In genomic region chr2:138121769-138122661, GRCh38 we compare ENCODE assay signal across 18 cellular contexts.
DNase-seq lines count a peak whose midpoint lies in the region; ATAC-seq and TF ChIP-seq lines count a peak whose summit lies in the region.
"Had no signal": no experiment of that assay in that cellular context is flagged by ENCODE, and none has a peak within 500 bp of the region (broad histone marks: within the 10 kb centered on the region; RNA-seq: fewer than 3 reads in every experiment).

No MANE protein-coding gene starts in this region.

- no peak for TF ChIP-seq CTCF in HEK293 (tag by site-specific recombination; IDR thresholded peaks at IDR 0.05)

- H3K27me3 Mint-ChIP-seq in stimulated activated naive B cell treated with anti-CD40 and anti-IgM and Interleukin-4, amounts not matched to agents 10 μg/mL and 1 μg/mL and 100 μg/mL, for 72 hours = no peaks in the 10 kb centered on the region
- H3K27me3 Mint-ChIP-seq: activated CD4-positive, alpha-beta T cell treated with anti-CD3 and anti-CD28 coated beads for 36 hours had no signal

- H3K9me3 ChIP-seq in HEK293 (ENCODE audit: control insufficient read depth, insufficient read depth, low read depth, low read length) = no peaks in the 10 kb centered on the region
- H3K9me3 ChIP-seq: tibial artery had no signal

- H3K4me3 ChIP-seq in HEK293 (ENCODE audit: low read depth, low read length) = no peak overlapping the region
- H3K4me3 ChIP-seq: heart left ventricle, tibial artery had no signal

- intact Hi-C loops in left cardiac atrium (cut with DNase I) = no loop called here

- no peak for TF ChIP-seq POLR2A in erythroblast (IDR thresholded peaks at IDR 0.05; ENCODE audit: low read length)

- no peaks in the 10 kb centered on the region for H3K4me1 Mint-ChIP-seq in stimulated activated naive B cell treated with anti-CD40 and anti-IgM and Interleukin-4, amounts not matched to agents 10 μg/mL and 1 μg/mL and 100 μg/mL, for 72 hours
- H3K4me1 Mint-ChIP-seq: activated CD4-positive, alpha-beta T cell treated with anti-CD3 and anti-CD28 coated beads for 36 hours; naive thymus-derived CD4-positive, alpha-beta T cell had no signal

- no peak overlapping the region for H3K4me3 Mint-ChIP-seq in stimulated activated naive B cell treated with anti-CD40 and anti-IgM and Interleukin-4, amounts not matched to agents 10 μg/mL and 1 μg/mL and 100 μg/mL, for 72 hours
- H3K4me3 Mint-ChIP-seq: activated CD4-positive, alpha-beta T cell treated with anti-CD3 and anti-CD28 coated beads for 36 hours; naive thymus-derived CD4-positive, alpha-beta T cell had no signal

- no peak for ATAC-seq in left cardiac atrium
- no peak for ATAC-seq in stimulated activated naive B cell treated with anti-CD40 and anti-IgM and Interleukin-4, amounts not matched to agents 10 μg/mL and 1 μg/mL and 100 μg/mL, for 72 hours (replicated peaks)
- ATAC-seq: activated CD4-positive, alpha-beta T cell treated with anti-CD3 and anti-CD28 coated beads for 36 hours; heart left ventricle; naive thymus-derived CD4-positive, alpha-beta T cell had no signal

- no peaks in the 10 kb centered on the region for H3K9me3 Mint-ChIP-seq in stimulated activated naive B cell treated with anti-CD40 and anti-IgM and Interleukin-4, amounts not matched to agents 10 μg/mL and 1 μg/mL and 100 μg/mL, for 72 hours

- H3K36me3 Mint-ChIP-seq in stimulated activated naive B cell treated with anti-CD40 and anti-IgM and Interleukin-4, amounts not matched to agents 10 μg/mL and 1 μg/mL and 100 μg/mL, for 72 hours = no peaks in the 10 kb centered on the region
- H3K36me3 Mint-ChIP-seq: naive thymus-derived CD4-positive, alpha-beta T cell had no signal

- peak overlapping the region; percentile 72 for H3K27ac ChIP-seq in HEK293 (ENCODE audit: extremely low read depth, low read depth, low read length)
- H3K27ac ChIP-seq: heart left ventricle, tibial artery had no signal

- no peak overlapping the region for H3K27ac Mint-ChIP-seq in stimulated activated naive B cell treated with anti-CD40 and anti-IgM and Interleukin-4, amounts not matched to agents 10 μg/mL and 1 μg/mL and 100 μg/mL, for 72 hours
- H3K27ac Mint-ChIP-seq: activated CD4-positive, alpha-beta T cell treated with anti-CD3 and anti-CD28 coated beads for 36 hours; naive thymus-derived CD4-positive, alpha-beta T cell had no signal

- DNase-seq in DMS153 treated with DMSO at 0.1 percent for 48 hours (lab: John Stamatoyannopoulos, UW; ENCODE audit: unreplicated experiment) (peak; percentile 87), NCI-H226 (peak; percentile 56), erythroblast (lab: John Stamatoyannopoulos, UW) (peak; percentile 20 to 66), left cardiac atrium (no peak), amniotic stem cell (lab: John Stamatoyannopoulos, UW) (no peak), GOT3 (lab: John Stamatoyannopoulos, UW) (no peak)
- no peak for DNase-seq in stimulated activated naive B cell treated with anti-CD40 and anti-IgM and Interleukin-4, amounts not matched to agents 10 μg/mL and 1 μg/mL and 100 μg/mL, for 72 hours
- DNase-seq: activated CD4-positive, alpha-beta T cell treated with anti-CD3 and anti-CD28 coated beads for 36 hours; cerebellar nuclear complex; DMS79; heart left ventricle; naive thymus-derived CD4-positive, alpha-beta T cell; NCI-H2081 treated with DMSO at 0.1 percent for 48 hours; stimulated activated CD4-positive, alpha-beta T cell treated with anti-CD3 and anti-CD28 coated beads, Interleukin-2, amount 100 ng/mL, for 24 hours; stimulated activated CD8-positive, alpha-beta memory T cell treated with anti-CD3 and anti-CD28 coated beads, Interleukin-4, amount 100 ng/mL, for 48 hours; T-helper 1 cell; tibial artery had no signal

- CTCF ChIA-PET in HEK293 (lab: Yijun Ruan, JAX) = interaction anchor here (0.5 kb wide), 1 partner anchor 132 kb away, joined by 3 read pairs; no protein-coding TSS in a partner anchor

- POLR2A ChIA-PET in HEK293 (lab: Yijun Ruan, JAX) = interaction anchor here (0.6 kb wide), 2 partner anchors 41 to 50 kb away, joined by 3 read pairs; no protein-coding TSS in a partner anchor

- H3K36me3 ChIP-seq in HEK293 (ENCODE audit: control insufficient read depth in 2 of 2, insufficient read depth in 1 of 2, low read length in 2 of 2) = no peaks in the 10 kb centered on the region
- H3K36me3 ChIP-seq: heart left ventricle, tibial artery had no signal

- peaks cover 9% of the 10 kb centered on the region for H3K4me1 ChIP-seq in HEK293 (ENCODE audit: control insufficient read depth, insufficient read depth, low read length)
- H3K4me1 ChIP-seq: heart left ventricle, tibial artery had no signal

TF ChIP-seq in HEK293, 187 proteins besides CTCF, POLR2A, EP300 and RAD21 (continues in another document):
- TF ChIP-seq, protein P1, sequence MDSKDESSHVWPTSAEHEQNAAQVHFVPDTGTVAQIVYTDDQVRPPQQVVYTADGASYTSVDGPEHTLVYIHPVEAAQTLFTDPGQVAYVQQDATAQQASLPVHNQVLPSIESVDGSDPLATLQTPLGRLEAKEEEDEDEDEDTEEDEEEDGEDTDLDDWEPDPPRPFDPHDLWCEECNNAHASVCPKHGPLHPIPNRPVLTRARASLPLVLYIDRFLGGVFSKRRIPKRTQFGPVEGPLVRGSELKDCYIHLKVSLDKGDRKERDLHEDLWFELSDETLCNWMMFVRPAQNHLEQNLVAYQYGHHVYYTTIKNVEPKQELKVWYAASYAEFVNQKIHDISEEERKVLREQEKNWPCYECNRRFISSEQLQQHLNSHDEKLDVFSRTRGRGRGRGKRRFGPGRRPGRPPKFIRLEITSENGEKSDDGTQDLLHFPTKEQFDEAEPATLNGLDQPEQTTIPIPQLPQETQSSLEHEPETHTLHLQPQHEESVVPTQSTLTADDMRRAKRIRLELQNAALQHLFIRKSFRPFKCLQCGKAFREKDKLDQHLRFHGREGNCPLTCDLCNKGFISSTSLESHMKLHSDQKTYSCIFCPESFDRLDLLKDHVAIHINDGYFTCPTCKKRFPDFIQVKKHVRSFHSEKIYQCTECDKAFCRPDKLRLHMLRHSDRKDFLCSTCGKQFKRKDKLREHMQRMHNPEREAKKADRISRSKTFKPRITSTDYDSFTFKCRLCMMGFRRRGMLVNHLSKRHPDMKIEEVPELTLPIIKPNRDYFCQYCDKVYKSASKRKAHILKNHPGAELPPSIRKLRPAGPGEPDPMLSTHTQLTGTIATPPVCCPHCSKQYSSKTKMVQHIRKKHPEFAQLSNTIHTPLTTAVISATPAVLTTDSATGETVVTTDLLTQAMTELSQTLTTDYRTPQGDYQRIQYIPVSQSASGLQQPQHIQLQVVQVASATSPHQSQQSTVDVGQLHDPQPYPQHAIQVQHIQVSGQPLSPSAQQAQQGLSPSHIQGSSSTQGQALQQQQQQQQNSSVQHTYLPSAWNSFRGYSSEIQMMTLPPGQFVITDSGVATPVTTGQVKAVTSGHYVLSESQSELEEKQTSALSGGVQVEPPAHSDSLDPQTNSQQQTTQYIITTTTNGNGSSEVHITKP (tag by site-specific recombination; IDR thresholded peaks at IDR 0.05) = no peak
- TF ChIP-seq ZNF600 (tag by site-specific recombination; IDR thresholded peaks at IDR 0.05) = peak; percentile 51; the same call in 1 of the 2 replicates
- no peak for TF ChIP-seq ZNF585B (tag by site-specific recombination; IDR thresholded peaks at IDR 0.05)
- no peak for TF ChIP-seq ZNF221 (tag by site-specific recombination; IDR thresholded peaks at IDR 0.05; ENCODE audit: borderline replicate concordance)
- TF ChIP-seq, protein P2, sequence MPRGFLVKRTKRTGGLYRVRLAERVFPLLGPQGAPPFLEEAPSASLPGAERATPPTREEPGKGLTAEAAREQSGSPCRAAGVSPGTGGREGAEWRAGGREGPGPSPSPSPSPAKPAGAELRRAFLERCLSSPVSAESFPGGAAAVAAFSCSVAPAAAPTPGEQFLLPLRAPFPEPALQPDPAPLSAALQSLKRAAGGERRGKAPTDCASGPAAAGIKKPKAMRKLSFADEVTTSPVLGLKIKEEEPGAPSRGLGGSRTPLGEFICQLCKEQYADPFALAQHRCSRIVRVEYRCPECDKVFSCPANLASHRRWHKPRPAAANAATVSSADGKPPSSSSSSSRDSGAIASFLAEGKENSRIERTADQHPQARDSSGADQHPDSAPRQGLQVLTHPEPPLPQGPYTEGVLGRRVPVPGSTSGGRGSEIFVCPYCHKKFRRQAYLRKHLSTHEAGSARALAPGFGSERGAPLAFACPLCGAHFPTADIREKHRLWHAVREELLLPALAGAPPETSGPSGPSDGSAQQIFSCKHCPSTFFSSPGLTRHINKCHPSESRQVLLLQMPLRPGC (tag by site-specific recombination; IDR thresholded peaks at IDR 0.05) = peak; percentile 21; the same call in 1 of the 2 replicates
- TF ChIP-seq, protein P3, sequence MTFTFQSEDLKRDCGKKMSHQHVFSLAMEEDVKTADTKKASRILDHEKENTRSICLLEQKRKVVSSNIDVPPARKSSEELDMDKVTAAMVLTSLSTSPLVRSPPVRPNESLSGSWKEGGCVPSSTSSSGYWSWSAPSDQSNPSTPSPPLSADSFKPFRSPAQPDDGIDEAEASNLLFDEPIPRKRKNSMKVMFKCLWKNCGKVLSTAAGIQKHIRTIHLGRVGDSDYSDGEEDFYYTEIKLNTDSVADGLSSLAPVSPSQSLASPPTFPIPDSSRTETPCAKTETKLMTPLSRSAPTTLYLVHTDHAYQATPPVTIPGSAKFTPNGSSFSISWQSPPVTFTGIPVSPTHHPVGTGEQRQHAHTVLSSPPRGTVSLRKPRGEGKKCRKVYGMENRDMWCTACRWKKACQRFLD (tag by site-specific recombination; IDR thresholded peaks at IDR 0.05) = no peak
- peak; percentile 85 for TF ChIP-seq ZNF214 (tag by site-specific recombination; IDR thresholded peaks at IDR 0.05; ENCODE audit: borderline replicate concordance)
- peak; percentile 88 for TF ChIP-seq SP7 (tag by site-specific recombination; IDR thresholded peaks at IDR 0.05)
- TF ChIP-seq KLF8 (tag by site-specific recombination; IDR thresholded peaks at IDR 0.05) = 0 out of 2 replicates have a peak, but pooled peaks have one; percentile 45
- 0 out of 2 replicates have a peak, but pooled peaks have one; percentile 12 for TF ChIP-seq KLF9 (tag by site-specific recombination; IDR thresholded peaks at IDR 0.05; ENCODE audit: low read depth)
- peak; percentile 20; the same call in 1 of the 2 replicates for TF ChIP-seq ZNF184 (tag by site-specific recombination; IDR thresholded peaks at IDR 0.05)
- TF ChIP-seq ZNF664 (tag by site-specific recombination; IDR thresholded peaks at IDR 0.05) = peak; percentile 25; the same call in 1 of the 2 replicates

Comparison
In these comparisons a context has a peak if more than half of its experiments do, and no peak if none do; other contexts are left out.
1. DNase-seq: peak in DMS153 treated with DMSO at 0.1 percent for 48 hours (single experiment), NCI-H226 (single experiment) and erythroblast (2 of 2); none in left cardiac atrium (single experiment), amniotic stem cell (single experiment), GOT3 (single experiment) and stimulated activated naive B cell treated with anti-CD40 and anti-IgM and Interleukin-4, amounts not matched to agents 10 μg/mL and 1 μg/mL and 100 μg/mL, for 72 hours (single experiment).